1 cellular context compared by ENCODE assay signal in genomic region chr5:92922231-92922967, GRCh38.
TF ChIP-seq lines count a peak whose summit lies in the region.

No MANE protein-coding gene starts in this region.

TF ChIP-seq in GM23338, 12 proteins besides CTCF, POLR2A, EP300 and RAD21 (continued from another document):
- TF ChIP-seq ZNF462 (CRISPR knock-in tag; IDR thresholded peaks at IDR 0.05) (peak; percentile 87), STAT1 (IDR thresholded peaks at IDR 0.05; ENCODE audit: unreplicated experiment) (no peak)
